Comparison of ENCODE assay signal across 11 cellular contexts in genomic region chr1:8014381-8014988, GRCh38. TPM values are rescaled to one million over a fixed set of nuclear protein-coding genes. Genes with fewer than 3 reads are reported as not detected.
DNase-seq lines count a peak whose midpoint lies in the region; ATAC-seq, FAIRE-seq and TF ChIP-seq lines count a peak whose summit lies in the region.
"Had no signal": no experiment of that assay in that cellular context is flagged by ENCODE, and none has a peak within 500 bp of the region (broad histone marks: within the 10 kb centered on the region; RNA-seq: fewer than 3 reads in every experiment).

No MANE protein-coding gene starts in this region.

- H4K20me1 ChIP-seq in endothelial cell of umbilical vein (replicated peaks; ENCODE audit: control insufficient read depth, extremely low read depth, insufficient read depth, low read length): peaks cover 2% of the 10 kb centered on the region

- 0 out of 2 replicates have a peak overlapping the region, but pooled peaks have one; percentile 59 for H3K27ac Mint-ChIP-seq in WTC11
- H3K27ac Mint-ChIP-seq: T-helper 1 cell treated with Interleukin-12 subunit alpha and Interleukin-12 subunit beta and Interleukin-4 antibody, amounts not matched to agents 30 μg/mL and 1 μg/mL, for 36 hours had no signal

- POLR2A ChIA-PET in WTC11 (lab: Charles Lee) (interaction anchor here (1.3 to 1.5 kb wide), 2 partner anchors 12 to 300 kb away, joined by 3 to 7 read pairs; partner anchors contain the start of gene ERRFI1), endothelial cell of umbilical vein (lab: Charles Lee) (interaction anchor here (0.6 to 1.4 kb wide), 5 partner anchors 10 to 340 kb away, joined by 3 to 8 read pairs (median 4); no protein-coding TSS in a partner anchor)

- H3K4me3 ChIP-seq in endothelial cell of umbilical vein (replicated peaks in 1 of 3; ENCODE audit: insufficient read depth in 1 of 3, low read depth in 1 of 3, low read length in 3 of 3) (no peak overlapping the region), pancreas (no peak overlapping the region), upper lobe of left lung (no peak overlapping the region)
- H3K4me3 ChIP-seq: ovary had no signal

- peaks cover 20 to 21% of the 10 kb centered on the region in 2 experiments for H3K36me3 ChIP-seq in endothelial cell of umbilical vein (ENCODE audit: control insufficient read depth in 2 of 2, extremely low read depth in 1 of 2, insufficient read depth in 2 of 2, low read length in 2 of 2)
- H3K36me3 ChIP-seq in pancreas: peaks cover 0 to 76% (median 44%) of the 10 kb centered on the region in 3 donors
- H3K36me3 ChIP-seq in upper lobe of left lung: peaks cover 14 to 52% (median 25%) of the 10 kb centered on the region in 4 donors
- H3K36me3 ChIP-seq: ovary had no signal

- no peaks in the 10 kb centered on the region for H3K9me3 Mint-ChIP-seq in WTC11
- H3K9me3 Mint-ChIP-seq: T-helper 1 cell treated with Interleukin-12 subunit alpha and Interleukin-12 subunit beta and Interleukin-4 antibody, amounts not matched to agents 30 μg/mL and 1 μg/mL, for 36 hours had no signal

- dilution Hi-C loops in endothelial cell of umbilical vein (cut with MboI; ENCODE audit: extremely low pct_ligation_motif_present, low sequenced_read_pairs): loop anchor here (10.0 kb wide), 1 partner anchor 300 kb away; the partner anchor contains the start of gene SLC45A1

- H3K9me1 ChIP-seq in endothelial cell of umbilical vein (replicated peaks; ENCODE audit: control insufficient read depth, extremely low read depth, insufficient read depth, low read length): no peaks in the 10 kb centered on the region

- no peak overlapping the region for H3K4me2 ChIP-seq in endothelial cell of umbilical vein (ENCODE audit: insufficient read depth, low read length)

- H3K9ac ChIP-seq in endothelial cell of umbilical vein (replicated peaks; ENCODE audit: extremely low read depth, insufficient read depth, low read length): no peak overlapping the region

- CTCF ChIA-PET in WTC11 (lab: Charles Lee) (interaction anchor here (0.5 to 6.8 kb wide), 51 partner anchors 9 to 834 kb away, joined by 3 to 271 read pairs (median 5); partner anchors contain the start of genes ERRFI1 and SLC45A1), endothelial cell of umbilical vein (lab: Charles Lee) (interaction anchor here (0.9 to 10.4 kb wide), 50 partner anchors 8 to 398 kb away, joined by 3 to 396 read pairs (median 5); no protein-coding TSS in a partner anchor)

- TF ChIP-seq CTCF in WTC11 (IDR thresholded peaks at IDR 0.05) (no peak), endothelial cell of umbilical vein (IDR thresholded peaks at IDR 0.05; ENCODE audit: extremely low read depth in 1 of 2, insufficient read depth in 1 of 2, low read depth in 1 of 2, low read length in 2 of 2) (no peak), pancreas (IDR thresholded peaks at IDR 0.05) (no peak), upper lobe of left lung (IDR thresholded peaks at IDR 0.05) (no peak)

- DNase-seq in WTC11 (ENCODE audit: low spot score) (no peak), endothelial cell of umbilical vein (ENCODE audit: low read depth, low spot score) (no peak), pancreas (peak in 1 of 6 donors; percentile 21), upper lobe of left lung (no peak), NCI-H2107 (lab: John Stamatoyannopoulos, UW) (no peak), urothelium cell line (ENCODE audit: low spot score) (no peak), NCI-H748 (lab: John Stamatoyannopoulos, UW; ENCODE audit: unreplicated experiment) (no peak)
- DNase-seq: activated T-cell treated with anti-CD3 and anti-CD28 coated beads, Interleukin-2, amount 50 U/mL, for 1 hour had no signal

- H3K4me1 Mint-ChIP-seq in WTC11: peaks cover 46% of the 10 kb centered on the region

- no TSS peak for BruUV-seq in endothelial cell of umbilical vein (replicated peaks; lab: Mats Ljungman, UMichigan)

- H3K27ac ChIP-seq in endothelial cell of umbilical vein (ENCODE audit: insufficient read depth, low read depth, low read length) (peak overlapping the region; percentile 39), pancreas (peak overlapping the region in 3 of 4 donors; percentile 23 to 99 (median 99)), upper lobe of left lung (peak overlapping the region; percentile 42 to 67 (median 60))

- no peak for TF ChIP-seq POLR2A in endothelial cell of umbilical vein (IDR thresholded peaks at IDR 0.05; ENCODE audit: low read depth, low read length)
- no peak for TF ChIP-seq POLR2A in upper lobe of left lung (IDR thresholded peaks at IDR 0.05)

- H3K79me2 ChIP-seq in endothelial cell of umbilical vein (ENCODE audit: control insufficient read depth, insufficient read depth, low read length): peaks cover 67% of the 10 kb centered on the region

- H3K27me3 Mint-ChIP-seq in WTC11 (ENCODE audit: low read depth): no peaks in the 10 kb centered on the region

- TF ChIP-seq EP300 in upper lobe of left lung (IDR thresholded peaks at IDR 0.05): no peak

- no peak overlapping the region for H2AFZ ChIP-seq in endothelial cell of umbilical vein (ENCODE audit: low read depth, low read length)

- ATAC-seq in WTC11 (no peak), pancreas (no peak), upper lobe of left lung (ENCODE audit: low FRiP score in 2 of 2) (no peak), HG03457 (IDR thresholded peaks at IDR 0.05; ENCODE audit: unreplicated experiment) (no peak)

- H3K9me3 ChIP-seq in endothelial cell of umbilical vein (replicated peaks; ENCODE audit: control insufficient read depth, insufficient read depth, low read length): no peaks in the 10 kb centered on the region
- H3K9me3 ChIP-seq in pancreas: no peaks in the 10 kb centered on the region
- H3K9me3 ChIP-seq in upper lobe of left lung: no peaks in the 10 kb centered on the region
- H3K9me3 ChIP-seq: ovary had no signal

- H3K4me1 ChIP-seq in endothelial cell of umbilical vein (ENCODE audit: control insufficient read depth, extremely low read depth, insufficient read depth, low read length): peaks cover 45% of the 10 kb centered on the region
- H3K4me1 ChIP-seq in pancreas: peaks cover 43 to 47% (median 43%) of the 10 kb centered on the region in 3 donors
- peaks cover 31 to 54% (median 50%) of the 10 kb centered on the region in 4 donors for H3K4me1 ChIP-seq in upper lobe of left lung

- no peak overlapping the region for H3K4me3 Mint-ChIP-seq in WTC11
- H3K4me3 Mint-ChIP-seq: T-helper 1 cell treated with Interleukin-12 subunit alpha and Interleukin-12 subunit beta and Interleukin-4 antibody, amounts not matched to agents 30 μg/mL and 1 μg/mL, for 36 hours had no signal

- FAIRE-seq in endothelial cell of umbilical vein (lab: Jason Lieb, UNC): no peak
- FAIRE-seq in pancreas (lab: Jason Lieb, UNC): no peak
- no peak for FAIRE-seq in urothelium cell line (lab: Jason Lieb, UNC)

- WGBS in pancreas, 2 donors: 50 to 55% methylated on average over 10 of the region's 10 CpGs
- WGBS in upper lobe of left lung, 2 donors: 83 to 84% methylated on average over 10 of the region's 10 CpGs

- peaks cover 39% of the 10 kb centered on the region for H3K36me3 Mint-ChIP-seq in WTC11

- H3K27me3 ChIP-seq in endothelial cell of umbilical vein (ENCODE audit: control insufficient read depth in 2 of 2, insufficient read depth in 2 of 2, low read length in 2 of 2) (no peaks in the 10 kb centered on the region), pancreas (no peaks in the 10 kb centered on the region), upper lobe of left lung (no peaks in the 10 kb centered on the region)
- H3K27me3 ChIP-seq: ovary had no signal

- intact Hi-C loops in endothelial cell of umbilical vein (cut with micrococcal nuclease) (loop anchor here (2.0 kb wide), 2 partner anchors 32 to 40 kb away; no protein-coding TSS in a partner anchor), pancreas (cut with DNase I) (no loop called here)

TF ChIP-seq in endothelial cell of umbilical vein, 7 proteins besides CTCF, POLR2A, EP300 and RAD21 (continues in another document):
- no peak for TF ChIP-seq POLR2AphosphoS5 (IDR thresholded peaks at IDR 0.05; ENCODE audit: insufficient read depth, low read depth, low read length)
- no peak for TF ChIP-seq MYC (IDR thresholded peaks at IDR 0.05; ENCODE audit: low read depth, low read length)
- no peak for TF ChIP-seq EZH2 (IDR thresholded peaks at IDR 0.05; ENCODE audit: borderline replicate concordance, low read depth, low read length, severe bottlenecking)
- no peak for TF ChIP-seq FOS (IDR thresholded peaks at IDR 0.05; ENCODE audit: borderline replicate concordance, insufficient read depth, low read length)
- no peak for TF ChIP-seq GATA2 (IDR thresholded peaks at IDR 0.05; ENCODE audit: insufficient read depth, insufficient read length, low read depth, low read length)

RNA-seq across cellular contexts. Expression of gene ERRFI1, which starts 11.6 kb away (rescaled TPM):
- 34.5 to 44.6 TPM (median 35.8 TPM) in 3 replicates for total RNA-seq in WTC11 (2021)
- 28.1 and 31.2 TPM in 2 replicates for total RNA-seq in endothelial cell of umbilical vein
- polyA plus RNA-seq in endothelial cell of umbilical vein: 28.5 and 32.0 TPM in 2 replicates
- 32.7 and 37.9 TPM in 2 replicates for polyA plus RNA-seq in endothelial cell of umbilical vein (2011; cell fraction: cytosol; rRNA removed)
- 77.0 and 97.1 TPM in 2 replicates for polyA plus RNA-seq in endothelial cell of umbilical vein (2011; cell fraction: nucleus; rRNA removed)
- 37.1 and 37.2 TPM in 2 replicates for polyA plus RNA-seq in endothelial cell of umbilical vein (2012)
- polyA minus RNA-seq in endothelial cell of umbilical vein: 21.9 and 24.0 TPM in 2 replicates
- polyA minus RNA-seq in endothelial cell of umbilical vein (2011; cell fraction: cytosol; rRNA and poly(A)+ RNA removed): 6.7 TPM
- 41.6 and 74.4 TPM in 2 replicates for polyA minus RNA-seq in endothelial cell of umbilical vein (2011; cell fraction: nucleus; rRNA and poly(A)+ RNA removed)
- total RNA-seq in pancreas: 100 to 1,000 TPM in 3 of 6 donors, 10 to 100 TPM in 3; 36.4 to 392 (median 81.7) TPM
- 100 to 1,000 TPM in 1 of 2 donors, 10 to 100 TPM in 1; 88.2 to 129 TPM for polyA plus RNA-seq in pancreas
- total RNA-seq in upper lobe of left lung: 100 to 1,000 TPM in 1 of 6 donors, 10 to 100 TPM in 5; 30.4 to 164 (median 84.6) TPM

RNA-seq across cellular contexts. Expression of gene PARK7, which starts 53.0 kb away (rescaled TPM):
- total RNA-seq in WTC11 (2021) (337 to 343 TPM (median 340 TPM) in 3 replicates), endothelial cell of umbilical vein (289 and 294 TPM in 2 replicates), pancreas (100 to 1,000 TPM in 5 of 6 donors, 10 to 100 TPM in 1; 99.8 to 143 (median 134) TPM), upper lobe of left lung (100 to 1,000 TPM in 4 of 6 donors, 10 to 100 TPM in 2; 52.4 to 217 (median 130) TPM)
- polyA plus RNA-seq in endothelial cell of umbilical vein (150 and 203 TPM in 2 replicates), pancreas (100 to 1,000 TPM; 174 to 176 TPM)
- 303 and 333 TPM in 2 replicates for polyA plus RNA-seq in endothelial cell of umbilical vein (2011; cell fraction: cytosol; rRNA removed)
- 105 and 149 TPM in 2 replicates for polyA plus RNA-seq in endothelial cell of umbilical vein (2011; cell fraction: nucleus; rRNA removed)
- polyA plus RNA-seq in endothelial cell of umbilical vein (2012): 348 and 439 TPM in 2 replicates
- polyA minus RNA-seq in endothelial cell of umbilical vein: 70.4 and 105 TPM in 2 replicates
- polyA minus RNA-seq in endothelial cell of umbilical vein (2011; cell fraction: cytosol; rRNA and poly(A)+ RNA removed): 71.3 TPM
- polyA minus RNA-seq in endothelial cell of umbilical vein (2011; cell fraction: nucleus; rRNA and poly(A)+ RNA removed): 22.5 and 25.2 TPM in 2 replicates

Comparison
In these comparisons a context has a peak if more than half of its experiments do, and no peak if none do; other contexts are left out.
1. H3K27ac ChIP-seq: peak in every context shown above with its lines; median percentile 99 in pancreas; 60 in upper lobe of left lung; 39 in endothelial cell of umbilical vein.